In the genomic region with DNA sequence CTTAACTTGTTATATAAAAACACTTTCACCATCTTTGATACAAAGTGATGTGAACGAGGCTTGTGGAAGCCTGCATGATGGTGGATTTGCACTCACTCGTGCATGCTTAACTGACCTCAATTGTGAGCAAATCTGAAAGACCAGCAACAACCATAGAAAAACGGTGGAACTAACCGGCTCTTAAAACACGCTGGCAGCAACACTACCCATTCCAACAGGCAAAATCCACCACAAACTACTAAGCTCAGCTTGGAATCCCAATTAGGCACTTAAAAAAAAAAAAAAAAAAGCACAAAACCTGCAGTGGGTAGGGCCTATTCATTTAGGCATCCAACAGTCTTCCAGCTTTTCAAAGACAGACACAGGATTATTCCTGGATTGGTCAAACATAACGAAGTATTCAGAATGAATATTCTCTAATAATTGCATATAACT, we compare ENCODE assay signal across 8 cellular contexts. TPM values are rescaled to one million over a fixed set of nuclear protein-coding genes. Genes with fewer than 3 reads are reported as not detected.
DNase-seq lines count a peak whose midpoint lies in the region; TF ChIP-seq lines count a peak whose summit lies in the region.

No MANE protein-coding gene starts in this region.

- no peak for TF ChIP-seq CTCF in kidney epithelial cell (IDR thresholded peaks at IDR 0.05; ENCODE audit: insufficient read depth, low read length, poor library complexity, severe bottlenecking)

- H3K27me3 ChIP-seq in HUES6 (ENCODE audit: control insufficient read depth, insufficient read depth, low read length) (no peaks in the 10 kb centered on the region), adipocyte (replicated peaks; ENCODE audit: control insufficient read depth, insufficient read depth, low read length) (no peaks in the 10 kb centered on the region), kidney epithelial cell (ENCODE audit: control insufficient read depth, insufficient read depth, low read length) (no peaks in the 10 kb centered on the region), subcutaneous abdominal adipose tissue (ENCODE audit: control insufficient read depth in 5 of 5, insufficient read depth in 4 of 5, low read length in 5 of 5) (no peaks in the 10 kb centered on the region)

- H3K36me3 ChIP-seq in HUES6 (ENCODE audit: control insufficient read depth, insufficient read depth, low read length) (peaks cover 17% of the 10 kb centered on the region; the same call in 1 of the 2 replicates), adipocyte (ENCODE audit: control insufficient read depth, insufficient read depth, low read length, severe bottlenecking) (no peaks in the 10 kb centered on the region), kidney epithelial cell (ENCODE audit: control insufficient read depth, insufficient read depth, low read length) (no peaks in the 10 kb centered on the region), subcutaneous abdominal adipose tissue (ENCODE audit: control insufficient read depth in 5 of 5, insufficient read depth in 5 of 5, low read length in 5 of 5) (peaks cover 0 to 7% (median 0%) of the 10 kb centered on the region in 5 donors)

- H3K9ac ChIP-seq in HUES6 (ENCODE audit: low read length) (peak overlapping the region; percentile 28), adipocyte (ENCODE audit: low read length) (peak overlapping the region; percentile 100), subcutaneous abdominal adipose tissue (ENCODE audit: low read length in 5 of 5) (peak overlapping the region in 2 of 5 donors; percentile 48 to 59)

- H3K27ac ChIP-seq in HUES6 (ENCODE audit: low read depth, low read length) = no peak overlapping the region
- peak overlapping the region; percentile 18 for H3K27ac ChIP-seq in subcutaneous abdominal adipose tissue (ENCODE audit: low read depth, low read length)

- DNase-seq in COLO829 (ENCODE audit: low spot score) (peak; percentile 75), adipocyte (ENCODE audit: low read depth) (peak; percentile 67), kidney epithelial cell (ENCODE audit: low read depth) (no peak), SHP77 (lab: John Stamatoyannopoulos, UW) (no peak), NCI-H524 treated with DMSO at 0.1 percent for 48 hours (lab: John Stamatoyannopoulos, UW) (no peak)
- no peak for DNase-seq in effector CD4-positive, alpha-beta T cell

- H3K4me3 ChIP-seq in HUES6 (ENCODE audit: low read depth, low read length) (peak overlapping the region; percentile 100), adipocyte (ENCODE audit: low read length) (peak overlapping the region; percentile 100), kidney epithelial cell (ENCODE audit: low read depth, low read length) (peak overlapping the region; percentile 97), subcutaneous abdominal adipose tissue (ENCODE audit: low read depth in 1 of 5, low read length in 5 of 5) (peak overlapping the region in 4 of 5 donors; percentile 35 to 93 (median 40))

- H3K9me3 ChIP-seq in HUES6 (ENCODE audit: control insufficient read depth, insufficient read depth, low read depth, low read length) (no peaks in the 10 kb centered on the region), adipocyte (ENCODE audit: control insufficient read depth, low read length) (no peaks in the 10 kb centered on the region), subcutaneous abdominal adipose tissue (ENCODE audit: control insufficient read depth in 5 of 5, low read length in 5 of 5) (no peaks in the 10 kb centered on the region)

- peaks cover 18% of the 10 kb centered on the region for H3K4me1 ChIP-seq in HUES6 (ENCODE audit: control insufficient read depth, insufficient read depth, low read length)
- peaks cover 46% of the 10 kb centered on the region for H3K4me1 ChIP-seq in adipocyte (ENCODE audit: control insufficient read depth, insufficient read depth, low read length)
- peaks cover 10 to 56% (median 46%) of the 10 kb centered on the region in 5 donors for H3K4me1 ChIP-seq in subcutaneous abdominal adipose tissue (ENCODE audit: control insufficient read depth in 5 of 5, insufficient read depth in 5 of 5, low read length in 5 of 5)

RNA-seq across cellular contexts. Expression of a gene that starts 1.8 kb away (rescaled TPM):
- 328 and 358 TPM in 2 replicates for total RNA-seq in kidney epithelial cell

Comparison
In these comparisons a context has a peak if more than half of its experiments do, and no peak if none do; other contexts are left out.
1. DNase-seq: peak in COLO829 (single experiment) and adipocyte (single experiment); none in kidney epithelial cell (single experiment), SHP77 (0 of 2), NCI-H524 treated with DMSO at 0.1 percent for 48 hours (single experiment) and effector CD4-positive, alpha-beta T cell (single experiment).
2. H3K4me3 ChIP-seq: peak in every context shown above with its lines; median percentile 100 in HUES6; 100 in adipocyte; 97 in kidney epithelial cell; 40 in subcutaneous abdominal adipose tissue.